Comparison of ENCODE assay signal across 12 cellular contexts in the genomic region with DNA sequence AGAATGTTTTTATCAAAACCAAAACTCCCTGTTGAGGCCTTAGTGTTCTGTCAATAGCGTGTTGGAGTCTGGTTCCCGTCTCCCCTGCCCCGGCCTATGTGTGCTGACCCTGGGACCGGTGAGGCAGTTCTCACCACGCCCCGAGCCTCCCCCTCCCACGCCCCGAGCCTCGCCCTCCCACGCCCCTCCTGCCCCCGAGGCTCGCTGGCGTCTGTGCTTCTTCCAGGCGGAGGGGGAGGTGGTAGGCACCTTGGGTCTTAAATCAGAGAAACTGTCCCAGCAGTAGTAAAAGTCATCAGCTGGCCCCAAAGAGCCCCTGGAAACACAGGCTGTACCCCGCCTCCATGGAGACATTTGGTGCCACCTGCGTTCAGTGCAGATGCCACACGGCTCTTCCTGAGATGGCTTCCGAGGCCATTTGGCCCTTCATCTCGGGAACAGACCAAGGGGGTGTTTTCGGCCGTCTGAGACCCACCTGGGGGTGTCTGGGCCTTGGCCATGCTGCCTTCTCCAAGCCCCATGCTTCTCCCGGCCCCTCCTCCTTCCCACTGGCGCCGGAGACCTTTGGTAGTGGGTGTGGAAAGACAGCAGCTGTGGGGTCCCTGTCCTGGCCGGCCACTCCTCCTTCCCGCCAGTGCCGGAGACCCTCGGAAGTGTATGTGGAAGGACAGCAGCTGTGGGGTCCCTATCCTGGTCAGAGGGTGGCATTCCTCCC. TPM values are rescaled to one million over a fixed set of nuclear protein-coding genes. Genes with fewer than 3 reads are reported as not detected.
DNase-seq lines count a peak whose midpoint lies in the region; ATAC-seq and TF ChIP-seq lines count a peak whose summit lies in the region.
"Had no signal": no experiment of that assay in that cellular context is flagged by ENCODE, and none has a peak within 500 bp of the region (broad histone marks: within the 10 kb centered on the region; RNA-seq: fewer than 3 reads in every experiment).

No MANE protein-coding gene starts in this region.

- TF ChIP-seq CTCF in H9 (conservative IDR thresholded peaks at IDR 0.05): no peak
- TF ChIP-seq CTCF in liver (IDR thresholded peaks at IDR 0.05; ENCODE audit: low read depth, low read length, missing input control): no peak

- no peaks in the 10 kb centered on the region for H3K23me2 ChIP-seq in H9 (ENCODE audit: insufficient read length, low read depth, low read length, poor library complexity, severe bottlenecking)

- no peaks in the 10 kb centered on the region; a peak in 1 of 5 replicates for H3K9me3 Mint-ChIP-seq in H9
- no peaks in the 10 kb centered on the region for H3K9me3 Mint-ChIP-seq in central memory CD8-positive, alpha-beta T cell
- no peaks in the 10 kb centered on the region for H3K9me3 Mint-ChIP-seq in stimulated activated effector memory CD8-positive, alpha-beta T cell treated with anti-CD3 and anti-CD28 coated beads, Interleukin-12 subunit alpha, Interleukin-12 subunit beta, amount 100 ng/mL, for 72 hours
- H3K9me3 Mint-ChIP-seq: CD4-positive, CD25-positive, alpha-beta regulatory T cell had no signal

- DNase-seq in H9 (no peak), NCI-H1694 (lab: John Stamatoyannopoulos, UW) (no peak), NCI-H187 treated with DMSO at 0.1 percent for 48 hours (lab: John Stamatoyannopoulos, UW) (no peak)
- no peak for DNase-seq in central memory CD8-positive, alpha-beta T cell (ENCODE audit: low spot score in 2 of 2)
- DNase-seq in stimulated activated effector memory CD8-positive, alpha-beta T cell treated with anti-CD3 and anti-CD28 coated beads, Interleukin-12 subunit alpha, Interleukin-12 subunit beta, amount 100 ng/mL, for 72 hours (ENCODE audit: low spot score in 2 of 2): no peak
- DNase-seq: CD4-positive, CD25-positive, alpha-beta regulatory T cell; NCI-H1092; NCI-H345; stimulated activated CD4-positive, alpha-beta T cell treated with anti-CD3 and anti-CD28 coated beads, Interleukin-15, amount 100 ng/mL, for 24 hours had no signal

- H3K9ac ChIP-seq in H9 (ENCODE audit: extremely low read depth, insufficient read length, low read length) (no peak overlapping the region), liver (ENCODE audit: low read depth in 1 of 2, low read length in 2 of 2) (no peak overlapping the region)

- no peak overlapping the region for H3K27ac ChIP-seq in H9 (ENCODE audit: insufficient read length, low read depth, low read length)
- H3K27ac ChIP-seq in liver (ENCODE audit: low read depth in 1 of 2, low read length in 2 of 2): peak overlapping the region; percentile 12 to 40

- no peak overlapping the region for H3K23ac ChIP-seq in H9 (ENCODE audit: insufficient read length, low read depth, low read length)

- no peak overlapping the region for H2BK15ac ChIP-seq in H9 (ENCODE audit: low read depth, low read length)

- H3K36me3 Mint-ChIP-seq in H9 (ENCODE audit: insufficient read depth in 1 of 3, low read depth in 3 of 3): peaks cover 8 to 15% (median 10%) of the 10 kb centered on the region in 3 experiments; a peak in 6 of 7 replicates
- peaks cover 25% of the 10 kb centered on the region for H3K36me3 Mint-ChIP-seq in central memory CD8-positive, alpha-beta T cell (ENCODE audit: insufficient read depth)
- peaks cover 6% of the 10 kb centered on the region for H3K36me3 Mint-ChIP-seq in stimulated activated effector memory CD8-positive, alpha-beta T cell treated with anti-CD3 and anti-CD28 coated beads, Interleukin-12 subunit alpha, Interleukin-12 subunit beta, amount 100 ng/mL, for 72 hours

- no peak overlapping the region for H2BK120ac ChIP-seq in H9 (ENCODE audit: low read depth, low read length, poor library complexity, severe bottlenecking)

- H3T11ph ChIP-seq in H9 (ENCODE audit: low read length): no peak overlapping the region

- TF ChIP-seq RAD21 in liver (IDR thresholded peaks at IDR 0.05): no peak

- no peaks in the 10 kb centered on the region for H3K27me3 Mint-ChIP-seq in H9 (ENCODE audit: low read depth)
- H3K27me3 Mint-ChIP-seq in central memory CD8-positive, alpha-beta T cell: no peaks in the 10 kb centered on the region
- H3K27me3 Mint-ChIP-seq: CD4-positive, CD25-positive, alpha-beta regulatory T cell had no signal

- no peak for ATAC-seq in central memory CD8-positive, alpha-beta T cell (replicated peaks; ENCODE audit: extremely low read depth, poor library complexity, severe bottlenecking)
- no peak for ATAC-seq in stimulated activated effector memory CD8-positive, alpha-beta T cell treated with anti-CD3 and anti-CD28 coated beads, Interleukin-12 subunit alpha, Interleukin-12 subunit beta, amount 100 ng/mL, for 72 hours
- no peak for ATAC-seq in GM21529 (IDR thresholded peaks at IDR 0.05; ENCODE audit: unreplicated experiment)

- no peak overlapping the region for H4K5ac ChIP-seq in H9 (ENCODE audit: insufficient read length, low read depth, low read length)

- no peak overlapping the region for H2BK12ac ChIP-seq in H9 (ENCODE audit: insufficient read length, low read depth, low read length)

- no peak overlapping the region for H4K91ac ChIP-seq in H9 (ENCODE audit: insufficient read length, low read depth, low read length)

- H3K4me2 ChIP-seq in H9 (ENCODE audit: insufficient read depth, insufficient read length, low read length): no peak overlapping the region

- no peak overlapping the region for H3K56ac ChIP-seq in H9 (ENCODE audit: insufficient read length, low read depth, low read length)

- no peaks in the 10 kb centered on the region for H3K79me1 ChIP-seq in H9 (ENCODE audit: insufficient read depth, low read depth, low read length, poor library complexity, severe bottlenecking)

- no peak overlapping the region for H2AFZ ChIP-seq in H9 (ENCODE audit: low read length)

- H3K4me3 Mint-ChIP-seq in H9: no peak overlapping the region
- no peak overlapping the region for H3K4me3 Mint-ChIP-seq in central memory CD8-positive, alpha-beta T cell
- H3K4me3 Mint-ChIP-seq in stimulated activated effector memory CD8-positive, alpha-beta T cell treated with anti-CD3 and anti-CD28 coated beads, Interleukin-12 subunit alpha, Interleukin-12 subunit beta, amount 100 ng/mL, for 72 hours: no peak overlapping the region

- H3K14ac ChIP-seq in H9 (ENCODE audit: insufficient read depth, low read length): no peak overlapping the region; the same call in 1 of the 2 replicates

- H3K9me3 ChIP-seq in H9 (ENCODE audit: control insufficient read depth, low read depth, low read length) (no peaks in the 10 kb centered on the region), liver (ENCODE audit: control insufficient read depth in 4 of 4, low read length in 3 of 4) (no peaks in the 10 kb centered on the region)
- H3K9me3 ChIP-seq: heart left ventricle had no signal

- no peak overlapping the region for H3K4ac ChIP-seq in H9 (ENCODE audit: low read depth, low read length)

- no peak overlapping the region for H2AK5ac ChIP-seq in H9 (ENCODE audit: insufficient read length, low read length)

- H3K18ac ChIP-seq in H9 (ENCODE audit: insufficient read length, low read depth, low read length): no peak overlapping the region

- H3K4me1 ChIP-seq in H9 (ENCODE audit: insufficient read depth, low read length) (peaks cover 2% of the 10 kb centered on the region; the same call in 1 of the 2 replicates), liver (ENCODE audit: control insufficient read depth in 4 of 4, insufficient read depth in 4 of 4, low read length in 3 of 4) (peaks cover 45 to 94% (median 76%) of the 10 kb centered on the region in 4 donors)

- H3K4me3 ChIP-seq in liver (ENCODE audit: low read depth in 1 of 3, low read length in 3 of 3): no peak overlapping the region
- H3K4me3 ChIP-seq: heart left ventricle had no signal

- H2BK5ac ChIP-seq in H9 (ENCODE audit: insufficient read length, low read length): no peak overlapping the region

- H2BK20ac ChIP-seq in H9 (ENCODE audit: low read depth, low read length, poor library complexity, severe bottlenecking): no peak overlapping the region

- H4K8ac ChIP-seq in H9 (replicated peaks; ENCODE audit: insufficient read length, low read depth, low read length): no peak overlapping the region

- peaks cover 0 to 2% (median 0%) of the 10 kb centered on the region in 4 donors for H3K36me3 ChIP-seq in liver (ENCODE audit: control insufficient read depth in 4 of 4, insufficient read depth in 3 of 4, low read depth in 1 of 4, low read length in 3 of 4)

- no CpG with 5 or more reads among the region's 28 CpGs for WGBS in H9 (ENCODE audit: extremely low coverage, insufficient read length, low lambda C conversion rate)
- WGBS in liver: 80% methylated on average over 28 of the region's 28 CpGs

- H3K27me3 ChIP-seq in H9 (ENCODE audit: insufficient read depth, low read length) (no peaks in the 10 kb centered on the region), liver (ENCODE audit: control insufficient read depth in 4 of 4, insufficient read depth in 4 of 4, low read length in 3 of 4) (no peaks in the 10 kb centered on the region)
- H3K27me3 ChIP-seq: heart left ventricle had no signal

- peak overlapping the region in 2 of 3 experiments; percentile 83 to 95; a peak in 4 of 7 replicates for H3K27ac Mint-ChIP-seq in H9
- peak overlapping the region; percentile 79 for H3K27ac Mint-ChIP-seq in central memory CD8-positive, alpha-beta T cell (ENCODE audit: low read depth)
- peak overlapping the region; percentile 43 for H3K27ac Mint-ChIP-seq in stimulated activated effector memory CD8-positive, alpha-beta T cell treated with anti-CD3 and anti-CD28 coated beads, Interleukin-12 subunit alpha, Interleukin-12 subunit beta, amount 100 ng/mL, for 72 hours
- H3K27ac Mint-ChIP-seq: CD4-positive, CD25-positive, alpha-beta regulatory T cell had no signal

- H3K4me1 Mint-ChIP-seq in H9: peaks cover 43 to 56% of the 10 kb centered on the region in 2 experiments
- peaks cover 19% of the 10 kb centered on the region for H3K4me1 Mint-ChIP-seq in central memory CD8-positive, alpha-beta T cell
- peaks cover 62% of the 10 kb centered on the region for H3K4me1 Mint-ChIP-seq in stimulated activated effector memory CD8-positive, alpha-beta T cell treated with anti-CD3 and anti-CD28 coated beads, Interleukin-12 subunit alpha, Interleukin-12 subunit beta, amount 100 ng/mL, for 72 hours

- H4K20me1 ChIP-seq in H9 (ENCODE audit: control insufficient read depth, insufficient read depth, insufficient read length): peaks cover 5% of the 10 kb centered on the region

- peaks cover 68% of the 10 kb centered on the region; the same call in 1 of the 2 replicates for H3K79me2 ChIP-seq in H9 (ENCODE audit: insufficient read depth, low read length)

TF ChIP-seq in liver, 16 proteins besides CTCF, POLR2A, EP300 and RAD21 (continues in another document):
- TF ChIP-seq NR2F2 (IDR thresholded peaks at IDR 0.05): no peak
- no peak for TF ChIP-seq GABPA (IDR thresholded peaks at IDR 0.05 in 1 of 2, conservative IDR thresholded peaks at IDR 0.05 in 1 of 2)
- TF ChIP-seq FOXA1 (IDR thresholded peaks at IDR 0.05): no peak

RNA-seq across cellular contexts. Expression of a gene that starts 44.7 kb away (rescaled TPM):
- 88.8 and 89.5 TPM in 2 replicates for total RNA-seq in H9 (2021)
- total RNA-seq in liver: 10 to 100 TPM; 18.9 to 21.3 TPM
- polyA plus RNA-seq in liver: 10 to 100 TPM in 1 of 2 donors, 1 to 10 TPM in 1; 3.2 to 20.1 TPM
